Comparison of ENCODE assay signal across 8 cellular contexts in the genomic region with DNA sequence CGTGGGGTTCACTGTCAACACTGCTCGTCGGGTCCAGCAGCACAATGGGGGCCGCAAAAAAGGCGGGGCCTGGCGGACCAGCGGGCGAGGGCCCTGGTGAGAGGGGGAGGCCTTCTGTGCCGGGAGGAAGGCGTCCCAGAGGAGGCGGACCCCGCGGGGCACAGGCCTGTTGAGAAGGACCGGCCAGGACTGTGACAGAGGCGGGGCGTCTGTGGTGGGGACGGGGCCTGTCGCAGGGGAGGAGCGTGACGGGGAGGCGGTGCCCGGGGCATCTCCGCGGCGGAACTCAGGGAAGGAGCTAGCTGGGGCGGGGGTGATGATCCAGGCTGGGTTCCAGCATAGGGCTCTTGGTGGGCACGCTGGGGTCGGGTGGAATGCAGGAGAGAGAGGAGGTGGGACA. TPM values are rescaled to one million over a fixed set of nuclear protein-coding genes. Genes with fewer than 3 reads are reported as not detected.
DNase-seq lines count a peak whose midpoint lies in the region; ATAC-seq and TF ChIP-seq lines count a peak whose summit lies in the region.
"Not testable (repeated sequence)": the region's sequence is repeated elsewhere in the genome, so short reads cannot be mapped to it uniquely, and the experiment has no call there.

No MANE protein-coding gene starts in this region.

- not testable (repeated sequence) for H3K4me3 ChIP-seq in right cardiac atrium (ENCODE audit: low read length)

- not testable (repeated sequence) for H3K27ac ChIP-seq in right cardiac atrium (ENCODE audit: low read length)

- H3K9me3 Mint-ChIP-seq in activated CD8-positive, alpha-beta T cell treated with anti-CD3 and anti-CD28 coated beads for 36 hours: not testable (repeated sequence)

- POLR2A ChIA-PET in activated CD8-positive, alpha-beta T cell treated with anti-CD3 and anti-CD28 coated beads for 36 hours (lab: Charles Lee): not testable (repeated sequence)

- not testable (repeated sequence) for H3K27me3 Mint-ChIP-seq in activated CD8-positive, alpha-beta T cell treated with anti-CD3 and anti-CD28 coated beads for 36 hours

- ATAC-seq in GM18502 (IDR thresholded peaks at IDR 0.05; ENCODE audit: poor library complexity, unreplicated experiment): peak; percentile 62
- ATAC-seq in GM19372 (IDR thresholded peaks at IDR 0.05; ENCODE audit: low read depth, unreplicated experiment): peak; percentile 49
- ATAC-seq in GM21737 (IDR thresholded peaks at IDR 0.05; ENCODE audit: unreplicated experiment): peak; percentile 59
- ATAC-seq in HG02981 (IDR thresholded peaks at IDR 0.05; ENCODE audit: unreplicated experiment): peak; percentile 51
- peak; percentile 44 for ATAC-seq in HG03457 (IDR thresholded peaks at IDR 0.05; ENCODE audit: unreplicated experiment)
- peak; percentile 76 for ATAC-seq in activated CD8-positive, alpha-beta T cell treated with anti-CD3 and anti-CD28 coated beads for 36 hours
- ATAC-seq in right cardiac atrium: peak; percentile 88
- peak; percentile 76 for ATAC-seq in stimulated activated naive CD8-positive, alpha-beta T cell treated with anti-CD3 and anti-CD28 coated beads, Interleukin-15, Interleukin-2, amounts not matched to agents 100 U/mL and 50 U/mL, for 24 hours

- intact Hi-C loops in activated CD8-positive, alpha-beta T cell treated with anti-CD3 and anti-CD28 coated beads for 36 hours (cut with micrococcal nuclease); right cardiac atrium (cut with DNase I): not testable (repeated sequence)

- not testable (repeated sequence) for H3K4me3 Mint-ChIP-seq in activated CD8-positive, alpha-beta T cell treated with anti-CD3 and anti-CD28 coated beads for 36 hours

- not testable (repeated sequence) for H3K27ac Mint-ChIP-seq in activated CD8-positive, alpha-beta T cell treated with anti-CD3 and anti-CD28 coated beads for 36 hours

- not testable (repeated sequence) for H3K9me3 ChIP-seq in right cardiac atrium (ENCODE audit: control insufficient read depth, low read length)

- no CpG with 5 or more reads among the region's 28 CpGs for WGBS in right cardiac atrium

- CTCF ChIA-PET in activated CD8-positive, alpha-beta T cell treated with anti-CD3 and anti-CD28 coated beads for 36 hours (lab: Charles Lee): not testable (repeated sequence)

- H3K36me3 Mint-ChIP-seq in activated CD8-positive, alpha-beta T cell treated with anti-CD3 and anti-CD28 coated beads for 36 hours (ENCODE audit: low read depth): not testable (repeated sequence)

- TF ChIP-seq CTCF in activated CD8-positive, alpha-beta T cell treated with anti-CD3 and anti-CD28 coated beads for 36 hours (IDR thresholded peaks at IDR 0.05): not testable (repeated sequence)

- not testable (repeated sequence) for H3K4me1 Mint-ChIP-seq in activated CD8-positive, alpha-beta T cell treated with anti-CD3 and anti-CD28 coated beads for 36 hours (ENCODE audit: low read depth)

- H3K4me1 ChIP-seq in right cardiac atrium (ENCODE audit: control insufficient read depth, insufficient read depth, low read length): not testable (repeated sequence)

- H3K27me3 ChIP-seq in right cardiac atrium (ENCODE audit: control insufficient read depth, insufficient read depth): not testable (repeated sequence)

- not testable (repeated sequence) for DNase-seq in activated CD8-positive, alpha-beta T cell treated with anti-CD3 and anti-CD28 coated beads for 36 hours; right cardiac atrium; stimulated activated naive CD8-positive, alpha-beta T cell treated with anti-CD3 and anti-CD28 coated beads, Interleukin-15, Interleukin-2, amounts not matched to agents 100 U/mL and 50 U/mL, for 24 hours

RNA-seq across cellular contexts. Expression of gene SLX1B, which starts 0.5 kb away (rescaled TPM):
- 10 to 100 TPM; 49.2 to 54.6 TPM for total RNA-seq in activated CD8-positive, alpha-beta T cell treated with anti-CD3 and anti-CD28 coated beads for 36 hours
- 10 to 100 TPM; 12.4 to 20.7 (median 19.5) TPM for total RNA-seq in right cardiac atrium
- polyA plus RNA-seq in right cardiac atrium: 15.0 TPM

RNA-seq across cellular contexts. Expression of gene BOLA2, which starts 0.7 kb away (rescaled TPM):
- total RNA-seq in activated CD8-positive, alpha-beta T cell treated with anti-CD3 and anti-CD28 coated beads for 36 hours: 10 to 100 TPM; 10.4 to 12.3 TPM
- total RNA-seq in right cardiac atrium: 1 to 10 TPM; 2.5 to 7.8 (median 4.7) TPM
- 15.3 TPM for polyA plus RNA-seq in right cardiac atrium

RNA-seq across cellular contexts. Expression of gene SULT1A4, which starts 4.9 kb away (rescaled TPM):
- total RNA-seq in activated CD8-positive, alpha-beta T cell treated with anti-CD3 and anti-CD28 coated beads for 36 hours: 1 to 10 TPM; 1.6 to 2.3 TPM
- 1 to 10 TPM; 3.3 to 5.6 (median 3.7) TPM for total RNA-seq in right cardiac atrium
- polyA plus RNA-seq in right cardiac atrium: 17.0 TPM

RNA-seq across cellular contexts. Expression of gene NPIPB11, which starts 48.3 kb away (rescaled TPM):
- 1 to 10 TPM; 1.5 to 1.9 TPM for total RNA-seq in activated CD8-positive, alpha-beta T cell treated with anti-CD3 and anti-CD28 coated beads for 36 hours
- under 1 TPM; 0.20 to 0.93 (median 0.24) TPM for total RNA-seq in right cardiac atrium
- 1.0 TPM for polyA plus RNA-seq in right cardiac atrium

RNA-seq across cellular contexts. Expression of gene NPIPB12, which starts 51.4 kb away (rescaled TPM):
- 10 to 100 TPM; 67.9 to 83.6 TPM for total RNA-seq in activated CD8-positive, alpha-beta T cell treated with anti-CD3 and anti-CD28 coated beads for 36 hours
- total RNA-seq in right cardiac atrium: 10 to 100 TPM; 20.4 to 32.6 (median 24.6) TPM
- polyA plus RNA-seq in right cardiac atrium: 19.1 TPM
